In genomic region chr14:67514203-67514607, GRCh38 we compare ENCODE assay signal across 8 cellular contexts. TPM values are rescaled to one million over a fixed set of nuclear protein-coding genes. Genes with fewer than 3 reads are reported as not detected.
A peak's percentile ranks its signal among the peaks of the same experiment; 100 is the strongest.
DNase-seq lines count a peak whose midpoint lies in the region; FAIRE-seq and TF ChIP-seq lines count a peak whose summit lies in the region.

No MANE protein-coding gene starts in this region.

- peak overlapping the region; percentile 93 to 98 (median 95) for H3K4me3 Mint-ChIP-seq in CD8-positive, alpha-beta memory T cell

- H2AFZ ChIP-seq in osteoblast (ENCODE audit: low read length) = peak overlapping the region; percentile 74

- peak overlapping the region; percentile 33 for H3K9ac ChIP-seq in NT2/D1 (ENCODE audit: insufficient read length, low read depth)

- H3K4me2 ChIP-seq in osteoblast (ENCODE audit: insufficient read depth, low read length) = peak overlapping the region; percentile 79

- H3K36me3 ChIP-seq in CD8-positive, alpha-beta memory T cell (ENCODE audit: insufficient read depth, low read length) = no peaks in the 10 kb centered on the region
- no peaks in the 10 kb centered on the region for H3K36me3 ChIP-seq in NT2/D1 (ENCODE audit: insufficient read depth, insufficient read length, low read length)
- no peaks in the 10 kb centered on the region for H3K36me3 ChIP-seq in osteoblast (ENCODE audit: insufficient read depth, low read length)

- no peaks in the 10 kb centered on the region for H3K9me3 ChIP-seq in CD8-positive, alpha-beta memory T cell (ENCODE audit: low read length)
- H3K9me3 ChIP-seq in NT2/D1 (ENCODE audit: insufficient read depth, low read length) (no peaks in the 10 kb centered on the region), osteoblast (ENCODE audit: low read depth, low read length) (no peaks in the 10 kb centered on the region)

- H3K4me1 Mint-ChIP-seq in CD8-positive, alpha-beta memory T cell = peaks cover 24 to 43% (median 38%) of the 10 kb centered on the region in 3 donors

- CTCF ChIA-PET in CD8-positive, alpha-beta memory T cell (lab: Charles Lee) = interaction anchor here (1.1 to 3.2 kb wide), 5 partner anchors 11 to 87 kb away, joined by 3 to 16 read pairs (median 3); partner anchors contain the start of genes PIGH and TMEM229B

- no peaks in the 10 kb centered on the region for H3K27me3 ChIP-seq in CD8-positive, alpha-beta memory T cell (ENCODE audit: insufficient read depth, low read length, poor library complexity, severe bottlenecking)
- H3K27me3 ChIP-seq in NT2/D1 (ENCODE audit: insufficient read depth, insufficient read length) (peaks cover 58% of the 10 kb centered on the region), osteoblast (ENCODE audit: insufficient read depth, low read length) (peaks cover 43% of the 10 kb centered on the region)

- no peaks in the 10 kb centered on the region for H3K79me2 ChIP-seq in osteoblast (ENCODE audit: insufficient read depth, low read length)

- H3K27ac Mint-ChIP-seq in CD8-positive, alpha-beta memory T cell = peak overlapping the region; percentile 90 to 98 (median 92)

- FAIRE-seq in H54 (lab: Jason Lieb, UNC) = no peak

- H4K20me1 ChIP-seq in osteoblast (ENCODE audit: insufficient read depth, low read length) = no peaks in the 10 kb centered on the region

- DNase-seq in CD8-positive, alpha-beta memory T cell = no peak
- DNase-seq in NT2/D1 (ENCODE audit: low read depth, low spot score) = no peak
- DNase-seq in epithelial cell of esophagus (ENCODE audit: low read depth) = no peak
- DNase-seq in osteoblast (ENCODE audit: insufficient read length, low spot score, missing footprints) = peak; percentile 76
- DNase-seq in OCI-M2 (lab: John Stamatoyannopoulos, UW; ENCODE audit: unreplicated experiment) = no peak
- no peak for DNase-seq in activated CD4-positive, alpha-beta T cell treated with anti-CD3 and anti-CD28 coated beads, Interleukin-2, amount 50 U/mL, for 1 hour
- no peak for DNase-seq in H54 (ENCODE audit: insufficient read length, low spot score)
- DNase-seq in NCI-H524 (lab: John Stamatoyannopoulos, UW) = no peak

- H3K36me3 Mint-ChIP-seq in CD8-positive, alpha-beta memory T cell = peaks cover 0 to 2% (median 0%) of the 10 kb centered on the region in 3 donors

- peaks cover 0 to 1% of the 10 kb centered on the region in 2 donors for H3K27me3 Mint-ChIP-seq in CD8-positive, alpha-beta memory T cell

- H3K9me3 Mint-ChIP-seq in CD8-positive, alpha-beta memory T cell = no peaks in the 10 kb centered on the region

- H3K4me3 ChIP-seq in CD8-positive, alpha-beta memory T cell (ENCODE audit: low read length) = peak overlapping the region; percentile 74
- no peak overlapping the region for H3K4me3 ChIP-seq in NT2/D1 (ENCODE audit: insufficient read length, low read depth)
- peak overlapping the region; percentile 57 for H3K4me3 ChIP-seq in epithelial cell of esophagus (ENCODE audit: low read length)
- H3K4me3 ChIP-seq in osteoblast (ENCODE audit: insufficient read depth, low read length) = peak overlapping the region; percentile 84

- POLR2A ChIA-PET in CD8-positive, alpha-beta memory T cell (lab: Charles Lee) = interaction anchor here (1.5 kb wide), 1 partner anchor 25 kb away, joined by 3 read pairs; the partner anchor contains the start of gene TMEM229B

- TF ChIP-seq CTCF in epithelial cell of esophagus (IDR thresholded peaks at IDR 0.05; ENCODE audit: insufficient read depth, low read depth, low read length, missing control alignments) (no peak), osteoblast (IDR thresholded peaks at IDR 0.05; ENCODE audit: extremely low read depth, low read depth, low read length) (no peak)

- H3K4me1 ChIP-seq in CD8-positive, alpha-beta memory T cell (ENCODE audit: insufficient read depth, low read length) = peaks cover 26% of the 10 kb centered on the region
- H3K4me1 ChIP-seq in NT2/D1 (ENCODE audit: insufficient read depth, insufficient read length) = peaks cover 2% of the 10 kb centered on the region
- peaks cover 4% of the 10 kb centered on the region for H3K4me1 ChIP-seq in osteoblast (ENCODE audit: insufficient read depth, low read length)

- H3K27ac ChIP-seq in CD8-positive, alpha-beta memory T cell (ENCODE audit: low read depth, low read length) = peak overlapping the region; percentile 73
- H3K27ac ChIP-seq in osteoblast (ENCODE audit: low read depth, low read length) = no peak overlapping the region

- no peak for TF ChIP-seq POLR2A in H54 (IDR thresholded peaks at IDR 0.05; ENCODE audit: low read depth, low read length)

RNA-seq across cellular contexts. Expression of gene PLEKHH1, which starts 18.9 kb away (rescaled TPM):
- under 1 TPM; 0.77 to 0.86 TPM for total RNA-seq in CD8-positive, alpha-beta memory T cell
- not detected for polyA plus RNA-seq in CD8-positive, alpha-beta memory T cell
- total RNA-seq in osteoblast = 0.59 and 1.1 TPM in 2 replicates

RNA-seq across cellular contexts. Expression of gene TMEM229B, which starts 25.7 kb away (rescaled TPM):
- total RNA-seq in CD8-positive, alpha-beta memory T cell = 1 to 10 TPM; 3.2 to 4.4 TPM
- 34.4 TPM for polyA plus RNA-seq in CD8-positive, alpha-beta memory T cell
- 5.8 and 8.3 TPM in 2 replicates for total RNA-seq in osteoblast
